In genomic region chr19:40443131-40443929, GRCh38 we compare ENCODE assay signal across 8 cellular contexts. TPM values are rescaled to one million over a fixed set of nuclear protein-coding genes. Genes with fewer than 3 reads are reported as not detected.
DNase-seq lines count a peak whose midpoint lies in the region; ATAC-seq and TF ChIP-seq lines count a peak whose summit lies in the region.

No MANE protein-coding gene starts in this region.

- peak overlapping the region; percentile 96 for H3K27ac ChIP-seq in RWPE1

- peak; percentile 99 for DNase-seq in Daoy (ENCODE audit: low read depth)
- DNase-seq in H4 (ENCODE audit: low spot score): peak; percentile 98
- DNase-seq in LoVo (ENCODE audit: low spot score): peak; percentile 99
- peak; percentile 99 for DNase-seq in RWPE1 (ENCODE audit: low spot score)
- DNase-seq in activated T-helper 9 cell treated with anti-CD3 and anti-CD28 coated beads, Interleukin-2, amount 50 U/mL, for 16 hours (ENCODE audit: low read depth): peak; percentile 98
- DNase-seq in fibroblast of peridontal ligament (ENCODE audit: extremely low read depth): peak; percentile 98
- peak; percentile 99 for DNase-seq in natural killer cell treated with Interleukin-12 subunit alpha and Interleukin-12 subunit beta and Interleukin-15 and Interleukin-18, amount 100 ng/mL, for 72 hours (ENCODE audit: low spot score)
- DNase-seq in stimulated activated naive CD4-positive, alpha-beta T cell treated with Interleukin-2 at 50 U/mL for 16 hours (lab: John Stamatoyannopoulos, UW): peak; percentile 99

- TF ChIP-seq CTCF in RWPE1 (conservative IDR thresholded peaks at IDR 0.05; ENCODE audit: low read depth): no peak

- H3K27ac Mint-ChIP-seq in natural killer cell treated with Interleukin-12 subunit alpha and Interleukin-12 subunit beta and Interleukin-15 and Interleukin-18, amount 100 ng/mL, for 72 hours: peak overlapping the region; percentile 85 to 90

- peaks cover 12 to 22% of the 10 kb centered on the region in 2 donors for H3K4me1 Mint-ChIP-seq in natural killer cell treated with Interleukin-12 subunit alpha and Interleukin-12 subunit beta and Interleukin-15 and Interleukin-18, amount 100 ng/mL, for 72 hours (ENCODE audit: low read depth in 2 of 2)

- peak; percentile 89 to 90 for ATAC-seq in natural killer cell treated with Interleukin-12 subunit alpha and Interleukin-12 subunit beta and Interleukin-15 and Interleukin-18, amount 100 ng/mL, for 72 hours

- POLR2A ChIA-PET in RWPE1 (lab: Yijun Ruan, JAX; ENCODE audit: low non-redundant PET): interaction anchor here (0.6 to 1.6 kb wide), 9 partner anchors 12 to 41 kb away, joined by 3 to 13 read pairs (median 4); partner anchors contain the start of gene SERTAD1

- H3K36me3 Mint-ChIP-seq in natural killer cell treated with Interleukin-12 subunit alpha and Interleukin-12 subunit beta and Interleukin-15 and Interleukin-18, amount 100 ng/mL, for 72 hours: peaks cover 5% of the 10 kb centered on the region

- peak overlapping the region; percentile 99 for H3K4me3 Mint-ChIP-seq in natural killer cell treated with Interleukin-12 subunit alpha and Interleukin-12 subunit beta and Interleukin-15 and Interleukin-18, amount 100 ng/mL, for 72 hours

- H3K9me3 Mint-ChIP-seq in natural killer cell treated with Interleukin-12 subunit alpha and Interleukin-12 subunit beta and Interleukin-15 and Interleukin-18, amount 100 ng/mL, for 72 hours: no peaks in the 10 kb centered on the region

- CTCF ChIA-PET in RWPE1 (lab: Yijun Ruan, JAX): interaction anchor here (0.6 to 0.9 kb wide), 3 partner anchors 17 to 208 kb away, joined by 3 to 5 read pairs (median 4); partner anchors contain the start of gene SERTAD1

- no peaks in the 10 kb centered on the region for H3K27me3 Mint-ChIP-seq in natural killer cell treated with Interleukin-12 subunit alpha and Interleukin-12 subunit beta and Interleukin-15 and Interleukin-18, amount 100 ng/mL, for 72 hours

RNA-seq across cellular contexts. Expression of gene SERTAD3, which starts 0.8 kb away (rescaled TPM):
- total RNA-seq in Daoy (2014; rRNA removed; shearing (Covaris generic)): 13.8 and 16.8 TPM in 2 replicates
- 21.3 and 21.4 TPM in 2 replicates for total RNA-seq in H4 (2014; rRNA removed; shearing (Covaris generic))
- 10 to 100 TPM; 12.8 to 13.2 TPM for total RNA-seq in natural killer cell treated with Interleukin-12 subunit alpha and Interleukin-12 subunit beta and Interleukin-15 and Interleukin-18, amount 100 ng/mL, for 72 hours

RNA-seq across cellular contexts. Expression of gene SERTAD1, which starts 17.5 kb away (rescaled TPM):
- total RNA-seq in Daoy (2014; rRNA removed; shearing (Covaris generic)): 21.1 and 29.2 TPM in 2 replicates
- total RNA-seq in H4 (2014; rRNA removed; shearing (Covaris generic)): 14.8 and 15.4 TPM in 2 replicates
- total RNA-seq in natural killer cell treated with Interleukin-12 subunit alpha and Interleukin-12 subunit beta and Interleukin-15 and Interleukin-18, amount 100 ng/mL, for 72 hours: 10 to 100 TPM; 11.2 to 21.5 TPM

RNA-seq across cellular contexts. Expression of gene BLVRB, which starts 22.2 kb away (rescaled TPM):
- 49.4 and 52.4 TPM in 2 replicates for total RNA-seq in Daoy (2014; rRNA removed; shearing (Covaris generic))
- 433 and 572 TPM in 2 replicates for total RNA-seq in H4 (2014; rRNA removed; shearing (Covaris generic))
- 1 to 10 TPM; 4.6 to 5.3 TPM for total RNA-seq in natural killer cell treated with Interleukin-12 subunit alpha and Interleukin-12 subunit beta and Interleukin-15 and Interleukin-18, amount 100 ng/mL, for 72 hours

RNA-seq across cellular contexts. Expression of gene SPTBN4, which starts 23.5 kb away (rescaled TPM):
- total RNA-seq in Daoy (2014; rRNA removed; shearing (Covaris generic)): 0.15 and 1.5 TPM in 2 replicates
- total RNA-seq in H4 (2014; rRNA removed; shearing (Covaris generic)): 0.23 and 0.56 TPM in 2 replicates
- not detected for total RNA-seq in natural killer cell treated with Interleukin-12 subunit alpha and Interleukin-12 subunit beta and Interleukin-15 and Interleukin-18, amount 100 ng/mL, for 72 hours

RNA-seq across cellular contexts. Expression of gene PRX, which starts 30.2 kb away (rescaled TPM):
- 0.71 and 1.6 TPM in 2 replicates for total RNA-seq in Daoy (2014; rRNA removed; shearing (Covaris generic))
- 0.77 and 1.2 TPM in 2 replicates for total RNA-seq in H4 (2014; rRNA removed; shearing (Covaris generic))
- total RNA-seq in natural killer cell treated with Interleukin-12 subunit alpha and Interleukin-12 subunit beta and Interleukin-15 and Interleukin-18, amount 100 ng/mL, for 72 hours: under 1 TPM; 0.48 to 0.78 TPM

Comparison
In these comparisons a context has a peak if more than half of its experiments do, and no peak if none do; other contexts are left out.
1. Peak in every context shown above with its lines: DNase-seq, ATAC-seq and H3K27ac ChIP-seq.